ENCODE assay signal across 20 cellular contexts in genomic region chrY:21260325-21260724, GRCh38.
A peak's percentile ranks its signal among the peaks of the same experiment; 100 is the strongest.
DNase-seq lines count a peak whose midpoint lies in the region; ATAC-seq and TF ChIP-seq lines count a peak whose summit lies in the region.
"Had no signal": no experiment of that assay in that cellular context is flagged by ENCODE, and none has a peak within 500 bp of the region (broad histone marks: within the 10 kb centered on the region; RNA-seq: fewer than 3 reads in every experiment).

No MANE protein-coding gene starts in this region.

- 51 to 57% methylated on average over 4 of the region's 4 CpGs for WGBS in heart right ventricle, 2 donors

- H3K4me3 ChIP-seq in left ventricle myocardium inferior: no peak overlapping the region
- no peak overlapping the region for H3K4me3 ChIP-seq in heart right ventricle
- H3K4me3 ChIP-seq in neutrophil (ENCODE audit: low read depth in 1 of 2, low read length in 1 of 2): no peak overlapping the region
- H3K4me3 ChIP-seq: hepatocyte, neural progenitor cell, SJCRH30, tibial nerve had no signal

- H3K4me3 Mint-ChIP-seq in T-helper 2 cell treated with Interferon-gamma antibody and Interleukin-4, amounts not matched to agents 5 μg/mL and 100 μg/mL, for 36 hours: peak overlapping the region; percentile 7
- H3K4me3 Mint-ChIP-seq: neural progenitor cell; stimulated activated naive B cell treated with anti-CD40 and anti-IgM and Interleukin-4, amounts not matched to agents 10 μg/mL and 1 μg/mL and 100 μg/mL, for 72 hours had no signal

- peak; percentile 17 for TF ChIP-seq CTCF in left ventricle myocardium inferior (IDR thresholded peaks at IDR 0.05; ENCODE audit: borderline replicate concordance)
- TF ChIP-seq CTCF in heart right ventricle (IDR thresholded peaks at IDR 0.05): peak in 4 of 9 donors; percentile 8 to 19 (median 16)
- peak; percentile 49 for TF ChIP-seq CTCF in neutrophil (IDR thresholded peaks at IDR 0.05)

- H3K4me1 ChIP-seq in left ventricle myocardium inferior (no peaks in the 10 kb centered on the region), heart right ventricle (no peaks in the 10 kb centered on the region), neutrophil (ENCODE audit: control insufficient read depth in 1 of 2, insufficient read depth in 1 of 2, low read depth in 1 of 2, low read length in 1 of 2) (peaks cover 0 to 14% of the 10 kb centered on the region in 2 experiments)
- H3K4me1 ChIP-seq: neural progenitor cell, SJCRH30, tibial nerve had no signal

- H3K4me1 Mint-ChIP-seq in T-helper 2 cell treated with Interferon-gamma antibody and Interleukin-4, amounts not matched to agents 5 μg/mL and 100 μg/mL, for 36 hours (ENCODE audit: low read depth): peaks cover 31% of the 10 kb centered on the region
- H3K4me1 Mint-ChIP-seq: neural progenitor cell had no signal

- intact Hi-C loops in left ventricle myocardium inferior (cut with micrococcal nuclease): no loop called here
- intact Hi-C loops in heart right ventricle (cut with DNase I): loop anchor here in 1 of 10 donors (10.0 kb wide), 1 partner anchor 286 kb away; no protein-coding TSS in a partner anchor
- intact Hi-C loops in head of caudate nucleus (cut with DNase I): no loop called here

- in situ Hi-C loops in ACHN (cut with HindIII; ENCODE audit: low pct_ligation_motif_present, low pct_unique_long_range_greater_than_20kb, low sequenced_read_pairs): no loop called here

- H3K27ac Mint-ChIP-seq in T-helper 2 cell treated with Interferon-gamma antibody and Interleukin-4, amounts not matched to agents 5 μg/mL and 100 μg/mL, for 36 hours: peak overlapping the region; percentile 56
- H3K27ac Mint-ChIP-seq: neural progenitor cell; stimulated activated naive B cell treated with anti-CD40 and anti-IgM and Interleukin-4, amounts not matched to agents 10 μg/mL and 1 μg/mL and 100 μg/mL, for 72 hours had no signal

- H3K9me3 Mint-ChIP-seq in T-helper 2 cell treated with Interferon-gamma antibody and Interleukin-4, amounts not matched to agents 5 μg/mL and 100 μg/mL, for 36 hours: no peaks in the 10 kb centered on the region
- H3K9me3 Mint-ChIP-seq: neural progenitor cell; stimulated activated naive B cell treated with anti-CD40 and anti-IgM and Interleukin-4, amounts not matched to agents 10 μg/mL and 1 μg/mL and 100 μg/mL, for 72 hours had no signal

- no peaks in the 10 kb centered on the region for H3K36me3 ChIP-seq in left ventricle myocardium inferior
- H3K36me3 ChIP-seq in heart right ventricle: no peaks in the 10 kb centered on the region
- H3K36me3 ChIP-seq in neutrophil: no peaks in the 10 kb centered on the region
- H3K36me3 ChIP-seq: neural progenitor cell, SJCRH30, tibial nerve had no signal

- H3K27ac ChIP-seq in left ventricle myocardium inferior (replicated peaks): no peak overlapping the region
- no peak overlapping the region for H3K27ac ChIP-seq in heart right ventricle
- H3K27ac ChIP-seq in neutrophil: peak overlapping the region; percentile 61
- H3K27ac ChIP-seq: hepatocyte, neural progenitor cell, SJCRH30, tibial nerve had no signal

- H3K9me3 ChIP-seq in left ventricle myocardium inferior (replicated peaks): no peaks in the 10 kb centered on the region
- no peaks in the 10 kb centered on the region for H3K9me3 ChIP-seq in heart right ventricle
- no peaks in the 10 kb centered on the region for H3K9me3 ChIP-seq in neutrophil
- H3K9me3 ChIP-seq: SJCRH30, tibial nerve had no signal

- no peaks in the 10 kb centered on the region for H3K27me3 ChIP-seq in left ventricle myocardium inferior (ENCODE audit: low read depth)
- H3K27me3 ChIP-seq in heart right ventricle: no peaks in the 10 kb centered on the region
- no peaks in the 10 kb centered on the region for H3K27me3 ChIP-seq in neutrophil
- H3K27me3 ChIP-seq: hepatocyte, neural progenitor cell, SJCRH30, tibial nerve had no signal

- ATAC-seq in heart right ventricle: no peak
- ATAC-seq in GM21528 (IDR thresholded peaks at IDR 0.05; ENCODE audit: low FRiP score, unreplicated experiment): peak; percentile 58
- ATAC-seq: HCT116 had no signal

- H3K36me3 Mint-ChIP-seq in T-helper 2 cell treated with Interferon-gamma antibody and Interleukin-4, amounts not matched to agents 5 μg/mL and 100 μg/mL, for 36 hours (ENCODE audit: low read depth): peaks cover 20% of the 10 kb centered on the region
- H3K36me3 Mint-ChIP-seq: neural progenitor cell; stimulated activated naive B cell treated with anti-CD40 and anti-IgM and Interleukin-4, amounts not matched to agents 10 μg/mL and 1 μg/mL and 100 μg/mL, for 72 hours had no signal

- no peaks in the 10 kb centered on the region for H3K27me3 Mint-ChIP-seq in T-helper 2 cell treated with Interferon-gamma antibody and Interleukin-4, amounts not matched to agents 5 μg/mL and 100 μg/mL, for 36 hours (ENCODE audit: low read depth)
- H3K27me3 Mint-ChIP-seq: stimulated activated naive B cell treated with anti-CD40 and anti-IgM and Interleukin-4, amounts not matched to agents 10 μg/mL and 1 μg/mL and 100 μg/mL, for 72 hours had no signal

- DNase-seq in left ventricle myocardium inferior (no peak), heart right ventricle (no peak), ACHN (no peak), head of caudate nucleus (no peak), NCI-H2196 (lab: John Stamatoyannopoulos, UW; ENCODE audit: unreplicated experiment) (no peak)
- DNase-seq in T-helper 2 cell treated with Interferon-gamma antibody and Interleukin-4, amounts not matched to agents 5 μg/mL and 100 μg/mL, for 36 hours (ENCODE audit: low spot score): no peak
- DNase-seq: activated CD4-positive, alpha-beta T cell treated with anti-CD3 and anti-CD28 coated beads, Interleukin-2, amount 50 U/mL, for 4 hours; aorta; NCI-H1694; NCI-H510A; OCI-M1; SJCRH30; stimulated activated naive B cell treated with anti-CD40 and anti-IgM and Interleukin-4, amounts not matched to agents 10 μg/mL and 1 μg/mL and 100 μg/mL, for 72 hours; T-helper 9 cell had no signal
